ENCODE assay signal across 1 cellular context in the genomic region with DNA sequence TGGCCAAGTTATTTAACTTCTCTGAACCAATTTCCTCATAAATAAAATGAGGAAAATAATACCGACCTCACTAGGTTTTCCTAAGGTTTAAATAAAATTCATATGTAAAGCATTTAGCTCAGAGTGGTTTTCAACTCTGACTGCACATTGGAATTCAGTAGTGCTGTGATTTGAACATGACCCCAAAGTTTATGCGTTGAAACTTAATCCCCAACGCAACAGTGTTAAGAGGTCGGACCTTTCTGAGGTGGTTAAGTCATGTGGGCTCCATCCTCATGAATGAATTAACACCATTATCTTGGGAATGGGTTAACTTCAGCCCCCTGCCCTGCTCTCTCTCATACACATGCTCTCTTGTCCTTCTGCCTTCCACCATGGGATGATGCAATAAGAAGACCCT.
TF ChIP-seq lines count a peak whose summit lies in the region.

No MANE protein-coding gene starts in this region.

TF ChIP-seq in HCT116, 20 proteins besides CTCF, POLR2A, EP300 and RAD21 (continued from another document):
- TF ChIP-seq, protein P1, sequence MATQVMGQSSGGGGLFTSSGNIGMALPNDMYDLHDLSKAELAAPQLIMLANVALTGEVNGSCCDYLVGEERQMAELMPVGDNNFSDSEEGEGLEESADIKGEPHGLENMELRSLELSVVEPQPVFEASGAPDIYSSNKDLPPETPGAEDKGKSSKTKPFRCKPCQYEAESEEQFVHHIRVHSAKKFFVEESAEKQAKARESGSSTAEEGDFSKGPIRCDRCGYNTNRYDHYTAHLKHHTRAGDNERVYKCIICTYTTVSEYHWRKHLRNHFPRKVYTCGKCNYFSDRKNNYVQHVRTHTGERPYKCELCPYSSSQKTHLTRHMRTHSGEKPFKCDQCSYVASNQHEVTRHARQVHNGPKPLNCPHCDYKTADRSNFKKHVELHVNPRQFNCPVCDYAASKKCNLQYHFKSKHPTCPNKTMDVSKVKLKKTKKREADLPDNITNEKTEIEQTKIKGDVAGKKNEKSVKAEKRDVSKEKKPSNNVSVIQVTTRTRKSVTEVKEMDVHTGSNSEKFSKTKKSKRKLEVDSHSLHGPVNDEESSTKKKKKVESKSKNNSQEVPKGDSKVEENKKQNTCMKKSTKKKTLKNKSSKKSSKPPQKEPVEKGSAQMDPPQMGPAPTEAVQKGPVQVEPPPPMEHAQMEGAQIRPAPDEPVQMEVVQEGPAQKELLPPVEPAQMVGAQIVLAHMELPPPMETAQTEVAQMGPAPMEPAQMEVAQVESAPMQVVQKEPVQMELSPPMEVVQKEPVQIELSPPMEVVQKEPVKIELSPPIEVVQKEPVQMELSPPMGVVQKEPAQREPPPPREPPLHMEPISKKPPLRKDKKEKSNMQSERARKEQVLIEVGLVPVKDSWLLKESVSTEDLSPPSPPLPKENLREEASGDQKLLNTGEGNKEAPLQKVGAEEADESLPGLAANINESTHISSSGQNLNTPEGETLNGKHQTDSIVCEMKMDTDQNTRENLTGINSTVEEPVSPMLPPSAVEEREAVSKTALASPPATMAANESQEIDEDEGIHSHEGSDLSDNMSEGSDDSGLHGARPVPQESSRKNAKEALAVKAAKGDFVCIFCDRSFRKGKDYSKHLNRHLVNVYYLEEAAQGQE (IDR thresholded peaks at IDR 0.05; ENCODE audit: low read depth) = no peak
- TF ChIP-seq FOSL1 (IDR thresholded peaks at IDR 0.05; ENCODE audit: low read depth) = no peak
- TF ChIP-seq ZFX (IDR thresholded peaks at IDR 0.05) = no peak
